23 cellular contexts compared by ENCODE assay signal in genomic region chr13:112716841-112717520, GRCh38. TPM values are rescaled to one million over a fixed set of nuclear protein-coding genes. Genes with fewer than 3 reads are reported as not detected.
DNase-seq lines count a peak whose midpoint lies in the region; ATAC-seq and TF ChIP-seq lines count a peak whose summit lies in the region.
"Had no signal": no experiment of that assay in that cellular context is flagged by ENCODE, and none has a peak within 500 bp of the region (broad histone marks: within the 10 kb centered on the region; RNA-seq: fewer than 3 reads in every experiment).

No MANE protein-coding gene starts in this region.

- no peak overlapping the region for H3K4ac ChIP-seq in mesenchymal stem cell (ENCODE audit: low read depth in 1 of 2, low read length in 2 of 2)

- TF ChIP-seq CTCF in VCaP (conservative IDR thresholded peaks at IDR 0.05): no peak

- peaks cover 43% of the 10 kb centered on the region for H3K79me1 ChIP-seq in mesenchymal stem cell (replicated peaks; ENCODE audit: low read length, poor library complexity, severe bottlenecking)

- H3K27me3 ChIP-seq in mesenchymal stem cell (ENCODE audit: control insufficient read depth in 1 of 2, insufficient read depth in 1 of 2, low read length in 2 of 2) (no peaks in the 10 kb centered on the region), MG63 (no peaks in the 10 kb centered on the region)
- H3K27me3 ChIP-seq: gastroesophageal sphincter, right lobe of liver, SJSA1, testis had no signal

- no peak overlapping the region for H2AFZ ChIP-seq in mesenchymal stem cell (ENCODE audit: low read depth, low read length)

- ATAC-seq in activated T-cell treated with anti-CD3 and anti-CD28 coated beads, Interleukin-2, amount 50 U/mL, for 72 hours (replicated peaks in 1 of 2): no peak
- no peak for ATAC-seq in stimulated activated naive B cell treated with anti-CD40 and anti-IgM and Interleukin-4, amounts not matched to agents 10 μg/mL and 1 μg/mL and 100 μg/mL, for 72 hours (replicated peaks)
- no peak for ATAC-seq in GM21381 (IDR thresholded peaks at IDR 0.05; ENCODE audit: unreplicated experiment)
- ATAC-seq: gastroesophageal sphincter, left lobe of liver, right lobe of liver had no signal

- H3K27ac Mint-ChIP-seq in activated T-cell treated with anti-CD3 and anti-CD28 coated beads, Interleukin-2, amount 50 U/mL, for 24 hours: peak overlapping the region; percentile 44
- H3K27ac Mint-ChIP-seq in activated T-cell treated with anti-CD3 and anti-CD28 coated beads, Interleukin-2, amount 50 U/mL, for 72 hours: no peak overlapping the region
- H3K27ac Mint-ChIP-seq in stimulated activated naive B cell treated with anti-CD40 and anti-IgM and Interleukin-4, amounts not matched to agents 10 μg/mL and 1 μg/mL and 100 μg/mL, for 72 hours: peak overlapping the region; percentile 62
- H3K27ac Mint-ChIP-seq: T-helper 1 cell treated with Interleukin-12 subunit alpha and Interleukin-12 subunit beta and Interleukin-4 antibody, amounts not matched to agents 30 μg/mL and 1 μg/mL, for 36 hours had no signal

- peaks cover 10% of the 10 kb centered on the region for H3K4me1 ChIP-seq in mesenchymal stem cell (ENCODE audit: control insufficient read depth, insufficient read depth, low read depth, low read length)

- H3K4me3 ChIP-seq in mesenchymal stem cell (ENCODE audit: insufficient read depth in 1 of 2, low read depth in 1 of 2, low read length in 2 of 2) (no peak overlapping the region), MG63 (no peak overlapping the region)
- H3K4me3 ChIP-seq: gastroesophageal sphincter, right lobe of liver, SJSA1, testis had no signal

- no peak overlapping the region for H3K18ac ChIP-seq in mesenchymal stem cell (ENCODE audit: low read depth in 1 of 2, low read length in 2 of 2)

- H3K9ac ChIP-seq in mesenchymal stem cell (ENCODE audit: low read length): no peak overlapping the region

- no peak overlapping the region for H3K23ac ChIP-seq in mesenchymal stem cell (ENCODE audit: low read length in 2 of 2)

- no peak overlapping the region for H2BK15ac ChIP-seq in mesenchymal stem cell (ENCODE audit: low read depth, poor library complexity, severe bottlenecking)

- no peaks in the 10 kb centered on the region for H3K9me3 ChIP-seq in mesenchymal stem cell (ENCODE audit: control insufficient read depth, low read length)
- H3K9me3 ChIP-seq in MG63: no peaks in the 10 kb centered on the region
- H3K9me3 ChIP-seq: right lobe of liver, SJSA1, testis had no signal

- H3K4me2 ChIP-seq in mesenchymal stem cell (ENCODE audit: low read length, poor library complexity, severe bottlenecking): no peak overlapping the region

- no peak overlapping the region for H2AK5ac ChIP-seq in mesenchymal stem cell (ENCODE audit: low read length, severe bottlenecking)

- no peaks in the 10 kb centered on the region for H3K27me3 Mint-ChIP-seq in activated T-cell treated with anti-CD3 and anti-CD28 coated beads, Interleukin-2, amount 50 U/mL, for 24 hours
- H3K27me3 Mint-ChIP-seq in activated T-cell treated with anti-CD3 and anti-CD28 coated beads, Interleukin-2, amount 50 U/mL, for 72 hours (ENCODE audit: low read depth): no peaks in the 10 kb centered on the region
- no peaks in the 10 kb centered on the region for H3K27me3 Mint-ChIP-seq in stimulated activated naive B cell treated with anti-CD40 and anti-IgM and Interleukin-4, amounts not matched to agents 10 μg/mL and 1 μg/mL and 100 μg/mL, for 72 hours
- H3K27me3 Mint-ChIP-seq: CD4-positive, alpha-beta memory T cell had no signal

- H3K14ac ChIP-seq in mesenchymal stem cell (ENCODE audit: low read length in 2 of 2): no peak overlapping the region

- peaks cover 0 to 8% of the 10 kb centered on the region in 2 experiments for H3K36me3 ChIP-seq in mesenchymal stem cell (ENCODE audit: control insufficient read depth in 1 of 2, insufficient read depth in 2 of 2, low read depth in 1 of 2, low read length in 2 of 2)
- no peaks in the 10 kb centered on the region for H3K36me3 ChIP-seq in MG63
- H3K36me3 ChIP-seq: gastroesophageal sphincter, right lobe of liver, SJSA1 had no signal

- peak overlapping the region; percentile 37 for H4K91ac ChIP-seq in mesenchymal stem cell (ENCODE audit: low read length)

- H3K27ac ChIP-seq in VCaP (peak overlapping the region; percentile 9; the same call in 1 of the 2 replicates), mesenchymal stem cell (ENCODE audit: low read length, poor library complexity, severe bottlenecking) (no peak overlapping the region)
- H3K27ac ChIP-seq: gastroesophageal sphincter, right lobe of liver, SJSA1 had no signal

- H2BK120ac ChIP-seq in mesenchymal stem cell (ENCODE audit: low read depth, low read length): no peak overlapping the region

- WGBS in mesenchymal stem cell: 96% methylated on average over 9 of the region's 14 CpGs

- H3K4me3 Mint-ChIP-seq in activated T-cell treated with anti-CD3 and anti-CD28 coated beads, Interleukin-2, amount 50 U/mL, for 24 hours: no peak overlapping the region
- H3K4me3 Mint-ChIP-seq in activated T-cell treated with anti-CD3 and anti-CD28 coated beads, Interleukin-2, amount 50 U/mL, for 72 hours: no peak overlapping the region
- H3K4me3 Mint-ChIP-seq in stimulated activated naive B cell treated with anti-CD40 and anti-IgM and Interleukin-4, amounts not matched to agents 10 μg/mL and 1 μg/mL and 100 μg/mL, for 72 hours: no peak overlapping the region
- H3K4me3 Mint-ChIP-seq: CD4-positive, alpha-beta memory T cell; T-helper 1 cell treated with Interleukin-12 subunit alpha and Interleukin-12 subunit beta and Interleukin-4 antibody, amounts not matched to agents 30 μg/mL and 1 μg/mL, for 36 hours had no signal

- peak overlapping the region; percentile 19 for H4K8ac ChIP-seq in mesenchymal stem cell (ENCODE audit: low read length)

- no peaks in the 10 kb centered on the region for H3K9me3 Mint-ChIP-seq in activated T-cell treated with anti-CD3 and anti-CD28 coated beads, Interleukin-2, amount 50 U/mL, for 24 hours
- H3K9me3 Mint-ChIP-seq in activated T-cell treated with anti-CD3 and anti-CD28 coated beads, Interleukin-2, amount 50 U/mL, for 72 hours: no peaks in the 10 kb centered on the region
- no peaks in the 10 kb centered on the region for H3K9me3 Mint-ChIP-seq in stimulated activated naive B cell treated with anti-CD40 and anti-IgM and Interleukin-4, amounts not matched to agents 10 μg/mL and 1 μg/mL and 100 μg/mL, for 72 hours
- H3K9me3 Mint-ChIP-seq: CD4-positive, alpha-beta memory T cell; T-helper 1 cell treated with Interleukin-12 subunit alpha and Interleukin-12 subunit beta and Interleukin-4 antibody, amounts not matched to agents 30 μg/mL and 1 μg/mL, for 36 hours had no signal

- no peak overlapping the region for H2BK5ac ChIP-seq in mesenchymal stem cell (ENCODE audit: low read depth, low read length, poor library complexity, severe bottlenecking)

- H3K4me1 Mint-ChIP-seq in activated T-cell treated with anti-CD3 and anti-CD28 coated beads, Interleukin-2, amount 50 U/mL, for 24 hours (ENCODE audit: low read depth): peaks cover 42% of the 10 kb centered on the region
- peaks cover 11% of the 10 kb centered on the region for H3K4me1 Mint-ChIP-seq in activated T-cell treated with anti-CD3 and anti-CD28 coated beads, Interleukin-2, amount 50 U/mL, for 72 hours (ENCODE audit: low read depth)
- peaks cover 19 to 32% of the 10 kb centered on the region in 2 donors for H3K4me1 Mint-ChIP-seq in stimulated activated naive B cell treated with anti-CD40 and anti-IgM and Interleukin-4, amounts not matched to agents 10 μg/mL and 1 μg/mL and 100 μg/mL, for 72 hours

- no peak for DNase-seq in activated T-cell treated with anti-CD3 and anti-CD28 coated beads, Interleukin-2, amount 50 U/mL, for 24 hours
- no peak for DNase-seq in activated T-cell treated with anti-CD3 and anti-CD28 coated beads, Interleukin-2, amount 50 U/mL, for 72 hours
- DNase-seq in mesenchymal stem cell (no peak), MG63 (no peak), T-helper 2 cell (no peak)
- no peak for DNase-seq in stimulated activated naive B cell treated with anti-CD40 and anti-IgM and Interleukin-4, amounts not matched to agents 10 μg/mL and 1 μg/mL and 100 μg/mL, for 72 hours
- DNase-seq: 8988T; activated naive CD4-positive, alpha-beta T cell treated with Interleukin-2 at 50 U/mL for 16 hours; CD4-positive, alpha-beta memory T cell; cerebellar nuclear complex; NCI-H1105 treated with DMSO at 0.1 percent for 48 hours; NCI-H1930; NCI-H345; stimulated activated CD4-positive, alpha-beta T cell treated with anti-CD3 and anti-CD28 coated beads, Interleukin-4, amount 100 ng/mL, for 4 hours; stimulated activated naive CD4-positive, alpha-beta T cell; testis had no signal

- H2BK12ac ChIP-seq in mesenchymal stem cell (ENCODE audit: low read length in 2 of 2): no peak overlapping the region

- peaks cover 12% of the 10 kb centered on the region for H3K36me3 Mint-ChIP-seq in activated T-cell treated with anti-CD3 and anti-CD28 coated beads, Interleukin-2, amount 50 U/mL, for 24 hours (ENCODE audit: low read depth)
- no peaks in the 10 kb centered on the region for H3K36me3 Mint-ChIP-seq in activated T-cell treated with anti-CD3 and anti-CD28 coated beads, Interleukin-2, amount 50 U/mL, for 72 hours (ENCODE audit: insufficient read depth in 2 of 2)
- H3K36me3 Mint-ChIP-seq in stimulated activated naive B cell treated with anti-CD40 and anti-IgM and Interleukin-4, amounts not matched to agents 10 μg/mL and 1 μg/mL and 100 μg/mL, for 72 hours: peaks cover 16 to 35% of the 10 kb centered on the region in 2 donors

RNA-seq across cellular contexts. Expression of gene ATP11A, which starts 27.1 kb away (rescaled TPM):
- total RNA-seq in activated T-cell treated with anti-CD3 and anti-CD28 coated beads, Interleukin-2, amount 50 U/mL, for 72 hours: 10 to 100 TPM; 33.8 to 41.0 TPM
- polyA plus RNA-seq in mesenchymal stem cell (2013, experiment 1 of 2): 8.0 TPM
- polyA plus RNA-seq in mesenchymal stem cell (2013, experiment 2 of 2): 8.2 TPM
- total RNA-seq in MG63 (2014; rRNA removed; shearing (Covaris generic); ENCODE audit: low replicate concordance): 2.5 and 2.7 TPM in 2 replicates
